ENCODE assay signal across 9 cellular contexts in the genomic region with DNA sequence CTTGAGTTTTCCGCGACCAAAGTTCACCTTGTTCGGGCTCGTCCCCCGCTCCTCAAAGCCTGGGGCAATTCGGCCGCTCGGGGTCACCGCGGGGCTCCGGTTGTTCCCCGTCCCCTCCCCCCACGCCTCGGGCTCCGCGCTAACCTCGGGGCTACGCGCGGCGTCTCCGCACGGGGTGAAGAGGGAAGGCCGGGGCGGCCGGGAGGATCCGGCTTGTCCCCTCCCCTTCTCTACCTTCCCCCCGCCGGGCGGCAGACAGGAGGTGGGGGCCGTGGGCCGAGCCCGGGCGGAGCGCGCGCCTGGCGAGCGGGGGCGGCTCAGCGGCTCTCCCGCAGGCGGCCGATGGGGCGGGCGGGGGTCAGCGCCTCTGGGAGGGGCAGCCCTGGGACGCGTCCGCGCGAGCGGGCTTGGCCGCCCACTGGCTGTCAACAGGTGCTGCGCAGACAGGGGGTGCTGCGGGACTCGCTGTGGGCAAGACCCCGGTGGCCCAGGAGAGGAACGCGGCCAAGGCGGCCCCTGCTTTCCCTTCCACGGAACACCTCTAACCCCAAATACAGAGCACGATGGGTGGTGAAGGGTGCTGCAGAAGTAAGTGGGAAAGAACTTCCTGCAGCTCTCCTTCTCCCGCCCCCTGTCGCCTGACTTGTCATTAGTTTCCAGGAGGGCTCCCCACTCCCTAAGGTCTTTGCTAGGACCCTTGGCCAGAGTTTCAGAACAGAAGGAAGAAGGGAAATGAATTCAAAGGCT. TPM values are rescaled to one million over a fixed set of nuclear protein-coding genes. Genes with fewer than 3 reads are reported as not detected.
DNase-seq lines count a peak whose midpoint lies in the region; ATAC-seq and TF ChIP-seq lines count a peak whose summit lies in the region.
"Had no signal": no experiment of that assay in that cellular context is flagged by ENCODE, and none has a peak within 500 bp of the region (broad histone marks: within the 10 kb centered on the region; RNA-seq: fewer than 3 reads in every experiment).

A gene with protein sequence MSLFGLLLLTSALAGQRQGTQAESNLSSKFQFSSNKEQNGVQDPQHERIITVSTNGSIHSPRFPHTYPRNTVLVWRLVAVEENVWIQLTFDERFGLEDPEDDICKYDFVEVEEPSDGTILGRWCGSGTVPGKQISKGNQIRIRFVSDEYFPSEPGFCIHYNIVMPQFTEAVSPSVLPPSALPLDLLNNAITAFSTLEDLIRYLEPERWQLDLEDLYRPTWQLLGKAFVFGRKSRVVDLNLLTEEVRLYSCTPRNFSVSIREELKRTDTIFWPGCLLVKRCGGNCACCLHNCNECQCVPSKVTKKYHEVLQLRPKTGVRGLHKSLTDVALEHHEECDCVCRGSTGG (minus strand): TSS at position 177 of the 747 bp plus-strand sequence. CDS start 896 bp downstream, outside the sequence.

- peaks cover 77% of the 10 kb centered on the region for H3K27me3 Mint-ChIP-seq in activated naive CD8-positive, alpha-beta T cell treated with anti-CD3 and anti-CD28 coated beads for 36 hours
- H3K27me3 Mint-ChIP-seq in neural crest cell (ENCODE audit: low read depth): no peaks in the 10 kb centered on the region

- H3K36me3 Mint-ChIP-seq in activated naive CD8-positive, alpha-beta T cell treated with anti-CD3 and anti-CD28 coated beads for 36 hours: no peaks in the 10 kb centered on the region
- H3K36me3 Mint-ChIP-seq in neural crest cell (ENCODE audit: low read depth): no peaks in the 10 kb centered on the region
- H3K36me3 Mint-ChIP-seq: memory B cell had no signal

- peak; percentile 63 for TF ChIP-seq CTCF in neural crest cell (conservative IDR thresholded peaks at IDR 0.05)

- peaks cover 6% of the 10 kb centered on the region for H3K4me1 Mint-ChIP-seq in activated naive CD8-positive, alpha-beta T cell treated with anti-CD3 and anti-CD28 coated beads for 36 hours
- peaks cover 80% of the 10 kb centered on the region for H3K4me1 Mint-ChIP-seq in neural crest cell
- H3K4me1 Mint-ChIP-seq: memory B cell had no signal

- peak; percentile 24 for DNase-seq in stimulated activated CD4-positive, alpha-beta T cell treated with anti-CD3 and anti-CD28 coated beads, Interleukin-15, amount 100 ng/mL, for 24 hours
- DNase-seq in stimulated activated CD4-positive, alpha-beta T cell treated with anti-CD3 and anti-CD28 coated beads, Interleukin-12 subunit alpha, Interleukin-12 subunit beta, amount 100 ng/mL, for 4 hours: no peak
- peak; percentile 4 for DNase-seq in NCI-H1105 treated with DMSO at 0.1 percent for 48 hours (lab: John Stamatoyannopoulos, UW)
- no peak for DNase-seq in activated naive CD8-positive, alpha-beta T cell treated with anti-CD3 and anti-CD28 coated beads for 36 hours
- peak; percentile 88 for DNase-seq in glomerular visceral epithelial cell (ENCODE audit: extremely low spot score)
- DNase-seq in neural crest cell (ENCODE audit: low read depth, low spot score): peak; percentile 72
- no peak for DNase-seq in NCI-H187 treated with DMSO at 0.1 percent for 48 hours (lab: John Stamatoyannopoulos, UW)

- H3K4me3 Mint-ChIP-seq in activated naive CD8-positive, alpha-beta T cell treated with anti-CD3 and anti-CD28 coated beads for 36 hours: peak within 1 kb of the TSS; percentile 36
- H3K4me3 Mint-ChIP-seq in neural crest cell: peak within 1 kb of the TSS; percentile 92
- H3K4me3 Mint-ChIP-seq: memory B cell had no signal

- H3K9me3 Mint-ChIP-seq in activated naive CD8-positive, alpha-beta T cell treated with anti-CD3 and anti-CD28 coated beads for 36 hours: peaks cover 9% of the 10 kb centered on the region
- no peaks in the 10 kb centered on the region for H3K9me3 Mint-ChIP-seq in neural crest cell

- ATAC-seq in GM18873 (IDR thresholded peaks at IDR 0.05; ENCODE audit: low FRiP score, unreplicated experiment): no peak

- H3K27ac Mint-ChIP-seq in activated naive CD8-positive, alpha-beta T cell treated with anti-CD3 and anti-CD28 coated beads for 36 hours: no peak within 1 kb of the TSS
- peak within 1 kb of the TSS; percentile 59 for H3K27ac Mint-ChIP-seq in neural crest cell (ENCODE audit: unreplicated experiment)
- H3K27ac Mint-ChIP-seq: memory B cell had no signal

RNA-seq across cellular contexts. Expression of the gene that starts here (rescaled TPM):
- not detected for total RNA-seq in activated naive CD8-positive, alpha-beta T cell treated with anti-CD3 and anti-CD28 coated beads for 36 hours
- 18.9 and 19.1 TPM in 2 replicates for total RNA-seq in neural crest cell

Comparison
In these comparisons a context has a peak if more than half of its experiments do, and no peak if none do; other contexts are left out.
1. RNA of the gene that starts here (total RNA-seq): 18.9 to 19.1 TPM in neural crest cell; not detected in activated naive CD8-positive, alpha-beta T cell treated with anti-CD3 and anti-CD28 coated beads for 36 hours; every median in the first group is over 10 times any median in the second.
2. DNase-seq: peak in stimulated activated CD4-positive, alpha-beta T cell treated with anti-CD3 and anti-CD28 coated beads, Interleukin-15, amount 100 ng/mL, for 24 hours (single experiment), NCI-H1105 treated with DMSO at 0.1 percent for 48 hours (single experiment), glomerular visceral epithelial cell (single experiment) and neural crest cell (single experiment); none in stimulated activated CD4-positive, alpha-beta T cell treated with anti-CD3 and anti-CD28 coated beads, Interleukin-12 subunit alpha, Interleukin-12 subunit beta, amount 100 ng/mL, for 4 hours (single experiment), activated naive CD8-positive, alpha-beta T cell treated with anti-CD3 and anti-CD28 coated beads for 36 hours (single experiment) and NCI-H187 treated with DMSO at 0.1 percent for 48 hours (single experiment).